10 cellular contexts compared by ENCODE assay signal in the genomic region with DNA sequence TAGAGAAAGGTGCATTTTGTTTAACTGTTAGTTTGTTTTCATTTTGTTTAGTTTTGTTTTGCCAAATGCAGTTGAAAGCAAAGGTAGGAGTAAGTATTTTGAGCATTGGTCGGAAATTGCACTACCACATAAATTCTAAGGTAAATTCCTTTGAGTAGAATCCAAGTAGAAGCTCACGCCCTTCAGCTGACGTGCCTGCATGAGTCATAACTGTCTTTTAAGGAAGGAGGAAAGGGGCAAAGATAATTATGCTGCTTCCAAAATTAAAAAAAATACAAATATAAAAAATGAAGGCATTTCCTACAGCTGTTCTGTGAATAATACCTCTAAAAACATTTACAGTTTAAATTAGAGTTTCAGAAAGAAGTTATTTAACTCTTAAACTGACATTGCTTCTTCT.
DNase-seq lines count a peak whose midpoint lies in the region; FAIRE-seq and TF ChIP-seq lines count a peak whose summit lies in the region.
"Had no signal": no experiment of that assay in that cellular context is flagged by ENCODE, and none has a peak within 500 bp of the region (broad histone marks: within the 10 kb centered on the region; RNA-seq: fewer than 3 reads in every experiment).

No MANE protein-coding gene starts in this region.

- no peak overlapping the region for H4K91ac ChIP-seq in mesenchymal stem cell (ENCODE audit: low read length)

- no peaks in the 10 kb centered on the region for H3K79me1 ChIP-seq in mesenchymal stem cell (replicated peaks; ENCODE audit: low read length, poor library complexity, severe bottlenecking)

- H3K4me3 ChIP-seq in bronchial epithelial cell (ENCODE audit: low read depth, low read length) (no peak overlapping the region), mesenchymal stem cell (ENCODE audit: insufficient read depth in 1 of 2, low read depth in 1 of 2, low read length in 2 of 2) (peak overlapping the region in 1 of 2 experiments; percentile 79), uterus (peak overlapping the region in 1 of 2 donors; percentile 7)

- H3K14ac ChIP-seq in mesenchymal stem cell (ENCODE audit: low read length in 2 of 2), result no peak overlapping the region

- H3K23ac ChIP-seq in mesenchymal stem cell (ENCODE audit: low read length in 2 of 2), result no peak overlapping the region

- no peaks in the 10 kb centered on the region for H3K27me3 ChIP-seq in bronchial epithelial cell (ENCODE audit: control insufficient read depth, insufficient read depth, low read length)
- no peaks in the 10 kb centered on the region for H3K27me3 ChIP-seq in mesenchymal stem cell (ENCODE audit: control insufficient read depth in 1 of 2, insufficient read depth in 1 of 2, low read length in 2 of 2)
- no peaks in the 10 kb centered on the region for H3K27me3 ChIP-seq in uterus

- TF ChIP-seq CTCF in bronchial epithelial cell (IDR thresholded peaks at IDR 0.05; ENCODE audit: insufficient read depth, low read length, severe bottlenecking) (no peak), uterus (IDR thresholded peaks at IDR 0.05) (no peak)

- H3K27ac ChIP-seq in mesenchymal stem cell (ENCODE audit: low read length, poor library complexity, severe bottlenecking) (peak overlapping the region; percentile 64), uterus (peak overlapping the region; percentile 93 to 99)

- no peak overlapping the region for H2BK12ac ChIP-seq in mesenchymal stem cell (ENCODE audit: low read length in 2 of 2)

- H2BK5ac ChIP-seq in mesenchymal stem cell (ENCODE audit: low read depth, low read length, poor library complexity, severe bottlenecking), result no peak overlapping the region

- H2BK15ac ChIP-seq in mesenchymal stem cell (ENCODE audit: low read depth, poor library complexity, severe bottlenecking), result no peak overlapping the region

- no peak for TF ChIP-seq POLR2A in uterus (IDR thresholded peaks at IDR 0.05)

- no peak overlapping the region for H2BK120ac ChIP-seq in mesenchymal stem cell (ENCODE audit: low read depth, low read length)

- peak overlapping the region; percentile 93 for H3K9ac ChIP-seq in mesenchymal stem cell (ENCODE audit: low read length)

- H2AFZ ChIP-seq in mesenchymal stem cell (ENCODE audit: low read depth, low read length), result no peak overlapping the region

- H3K4ac ChIP-seq in mesenchymal stem cell (ENCODE audit: low read depth in 1 of 2, low read length in 2 of 2), result no peak overlapping the region

- FAIRE-seq in bronchial epithelial cell (lab: Jason Lieb, UNC), result no peak
- FAIRE-seq: A204.1 had no signal

- intact Hi-C loops in uterus (cut with DNase I; ENCODE audit: low total_unique reads), result no loop called here

- no peak overlapping the region for H4K8ac ChIP-seq in mesenchymal stem cell (ENCODE audit: low read length)

- no peak overlapping the region for H3K4me2 ChIP-seq in mesenchymal stem cell (ENCODE audit: low read length, poor library complexity, severe bottlenecking)

- no peaks in the 10 kb centered on the region for H3K4me1 ChIP-seq in mesenchymal stem cell (ENCODE audit: control insufficient read depth, insufficient read depth, low read depth, low read length)
- peaks cover 3 to 8% of the 10 kb centered on the region in 2 donors for H3K4me1 ChIP-seq in uterus

- no peak overlapping the region for H2AK5ac ChIP-seq in mesenchymal stem cell (ENCODE audit: low read length, severe bottlenecking)

- no peak overlapping the region for H3K18ac ChIP-seq in mesenchymal stem cell (ENCODE audit: low read depth in 1 of 2, low read length in 2 of 2)

- whole genome bisulfite sequencing in mesenchymal stem cell, result no CpG with 5 or more reads among the region's 3 CpGs

- no peaks in the 10 kb centered on the region for H3K9me3 ChIP-seq in mesenchymal stem cell (ENCODE audit: control insufficient read depth, low read length)
- H3K9me3 ChIP-seq in uterus, result no peaks in the 10 kb centered on the region

- H3K36me3 ChIP-seq in bronchial epithelial cell (ENCODE audit: control insufficient read depth, insufficient read depth, low read length) (no peaks in the 10 kb centered on the region), mesenchymal stem cell (ENCODE audit: control insufficient read depth in 1 of 2, insufficient read depth in 2 of 2, low read depth in 1 of 2, low read length in 2 of 2) (peaks cover 0 to 8% of the 10 kb centered on the region in 2 experiments), uterus (no peaks in the 10 kb centered on the region)

- DNase-seq in NOMO-1 (lab: John Stamatoyannopoulos, UW; ENCODE audit: unreplicated experiment in 2 of 2) (peak; percentile 9 to 76), NOMO-1 treated with dmso at 0.1 percent for 144 hours (lab: John Stamatoyannopoulos, UW; ENCODE audit: unreplicated experiment) (no peak), bronchial epithelial cell (ENCODE audit: low read depth) (peak; percentile 88), mesenchymal stem cell (peak; percentile 65), uterus (peak; percentile 49 to 79), NCI-H1417 treated with DMSO at 0.1 percent for 48 hours (lab: John Stamatoyannopoulos, UW) (no peak), iPS-NIHi7 (ENCODE audit: extremely low spot score) (no peak)
- no peak for DNase-seq in activated T-cell treated with anti-CD3 and anti-CD28 coated beads, Interleukin-2, amount 50 U/mL, for 48 hours
- DNase-seq: activated CD8-positive, alpha-beta memory T cell treated with anti-CD3 and anti-CD28 coated beads for 24 hours had no signal

Comparison
In these comparisons a context has a peak if more than half of its experiments do, and no peak if none do; other contexts are left out.
1. DNase-seq: peak in NOMO-1 (2 of 2), bronchial epithelial cell (single experiment), mesenchymal stem cell (single experiment) and uterus (2 of 2); none in NOMO-1 treated with dmso at 0.1 percent for 144 hours (single experiment), NCI-H1417 treated with DMSO at 0.1 percent for 48 hours (single experiment), iPS-NIHi7 (single experiment) and activated T-cell treated with anti-CD3 and anti-CD28 coated beads, Interleukin-2, amount 50 U/mL, for 48 hours (0 of 2).